13 cellular contexts compared by ENCODE assay signal in the genomic region with DNA sequence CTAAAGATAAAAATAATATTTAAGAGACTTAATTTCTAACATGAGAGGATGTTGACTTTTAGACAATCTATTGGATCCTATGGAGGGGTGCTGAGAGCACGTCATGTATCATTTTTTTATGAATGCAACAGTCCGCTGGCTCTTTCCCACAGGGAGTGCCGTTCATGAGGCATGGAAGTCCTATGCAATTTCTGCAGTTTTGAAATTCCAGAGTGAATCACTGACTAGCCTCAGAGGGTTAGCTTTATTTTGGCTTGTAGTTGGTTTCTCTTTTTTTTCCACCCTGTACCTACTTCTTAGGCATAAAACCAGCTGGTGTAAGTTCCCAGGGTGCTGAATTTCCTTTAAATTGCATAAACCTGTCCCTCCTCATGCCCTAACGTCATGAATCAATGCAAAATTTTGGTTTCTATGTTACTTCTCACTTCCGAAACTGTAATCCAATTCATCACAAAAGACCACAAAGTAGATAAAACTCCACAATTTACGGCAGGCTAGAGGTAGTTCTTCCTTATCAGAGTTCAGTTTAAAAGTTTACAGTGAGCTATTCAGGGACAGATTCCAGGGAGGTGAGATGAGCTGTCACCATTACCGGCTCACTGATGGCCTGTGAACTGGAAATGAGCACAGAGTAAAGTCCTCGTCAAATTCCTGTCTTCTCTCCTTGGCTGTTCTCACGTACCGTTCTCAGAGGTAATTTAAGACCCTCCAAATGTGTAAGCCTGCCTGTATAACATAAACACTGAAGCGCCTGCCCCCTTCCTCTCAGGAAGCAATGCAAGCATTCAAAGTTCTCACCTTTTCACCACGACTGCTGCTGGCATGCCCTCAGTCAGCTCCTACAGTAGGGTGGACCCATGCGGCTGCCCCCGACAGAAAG.
DNase-seq lines count a peak whose midpoint lies in the region; ATAC-seq and TF ChIP-seq lines count a peak whose summit lies in the region.
"Had no signal": no experiment of that assay in that cellular context is flagged by ENCODE, and none has a peak within 500 bp of the region (broad histone marks: within the 10 kb centered on the region; RNA-seq: fewer than 3 reads in every experiment).

No MANE protein-coding gene starts in this region.

- H3K36me3 Mint-ChIP-seq in T-helper 2 cell treated with Interferon-gamma antibody and Interleukin-4, amounts not matched to agents 5 μg/mL and 100 μg/mL, for 36 hours (ENCODE audit: low read depth), result no peaks in the 10 kb centered on the region

- H3K27ac ChIP-seq in ACC112 (ENCODE audit: low read depth, low read length), result peak overlapping the region; percentile 72
- peak overlapping the region; percentile 94 for H3K27ac ChIP-seq in SJSA1
- H3K27ac ChIP-seq in upper lobe of right lung, result no peak overlapping the region
- H3K27ac ChIP-seq: BLaER1, right lobe of liver had no signal

- H3K79me2 ChIP-seq in ACC112 (ENCODE audit: control insufficient read depth, insufficient read depth, low read length, unreplicated experiment), result no peaks in the 10 kb centered on the region

- H3K27ac Mint-ChIP-seq in T-helper 2 cell treated with Interferon-gamma antibody and Interleukin-4, amounts not matched to agents 5 μg/mL and 100 μg/mL, for 36 hours, result no peak overlapping the region
- H3K27ac Mint-ChIP-seq: stimulated activated naive CD8-positive, alpha-beta T cell treated with anti-CD3 and anti-CD28 coated beads, Interleukin-15, amount 100 ng/mL, for 72 hours had no signal

- DNase-seq in SJSA1 (ENCODE audit: low read depth in 1 of 2, low spot score in 2 of 2) (peak; percentile 79 to 80), iris pigment epithelial cell (ENCODE audit: low read depth) (peak; percentile 93), upper lobe of right lung (no peak), NCI-H1436 (lab: John Stamatoyannopoulos, UW) (no peak)
- no peak for DNase-seq in T-helper 2 cell treated with Interferon-gamma antibody and Interleukin-4, amounts not matched to agents 5 μg/mL and 100 μg/mL, for 36 hours (ENCODE audit: low spot score)
- DNase-seq: activated naive CD4-positive, alpha-beta T cell; NCI-H2029 treated with DMSO at 0.1 percent for 48 hours; right lobe of liver; stimulated activated naive CD8-positive, alpha-beta T cell treated with anti-CD3 and anti-CD28 coated beads, Interleukin-15, amount 100 ng/mL, for 72 hours had no signal

- H3K9me3 Mint-ChIP-seq in T-helper 2 cell treated with Interferon-gamma antibody and Interleukin-4, amounts not matched to agents 5 μg/mL and 100 μg/mL, for 36 hours, result no peaks in the 10 kb centered on the region

- H3K27me3 ChIP-seq in ACC112 (ENCODE audit: insufficient read depth, low read length) (no peaks in the 10 kb centered on the region), SJSA1 (replicated peaks) (no peaks in the 10 kb centered on the region), upper lobe of right lung (no peaks in the 10 kb centered on the region)
- H3K27me3 ChIP-seq: right lobe of liver had no signal

- H2AFZ ChIP-seq in ACC112 (ENCODE audit: low read length, unreplicated experiment), result peak overlapping the region; percentile 48

- intact Hi-C loops in upper lobe of right lung (cut with DNase I), result no loop called here

- H3K4me3 ChIP-seq in ACC112 (ENCODE audit: low read depth, low read length), result peak overlapping the region; percentile 53
- peak overlapping the region; percentile 23 for H3K4me3 ChIP-seq in SJSA1
- H3K4me3 ChIP-seq in upper lobe of right lung, result no peak overlapping the region
- H3K4me3 ChIP-seq: BLaER1, right lobe of liver had no signal

- H3K4me1 ChIP-seq in ACC112 (ENCODE audit: control insufficient read depth, insufficient read depth, low read length, unreplicated experiment) (peaks cover 5% of the 10 kb centered on the region), SJSA1 (replicated peaks) (peaks cover 16% of the 10 kb centered on the region), upper lobe of right lung (no peaks in the 10 kb centered on the region)
- H3K4me1 ChIP-seq: right lobe of liver had no signal

- TF ChIP-seq CTCF in upper lobe of right lung (IDR thresholded peaks at IDR 0.05), result no peak

- ATAC-seq in GM21576 (IDR thresholded peaks at IDR 0.05; ENCODE audit: unreplicated experiment) (peak; percentile 33), upper lobe of right lung (no peak), HG03469 (IDR thresholded peaks at IDR 0.05; ENCODE audit: unreplicated experiment) (no peak)
- ATAC-seq: right lobe of liver; stimulated activated naive CD8-positive, alpha-beta T cell treated with anti-CD3 and anti-CD28 coated beads, Interleukin-15, amount 100 ng/mL, for 72 hours had no signal

- H3K9me3 ChIP-seq in SJSA1 (replicated peaks), result no peaks in the 10 kb centered on the region
- H3K9me3 ChIP-seq in upper lobe of right lung, result no peaks in the 10 kb centered on the region
- H3K9me3 ChIP-seq: BLaER1, right lobe of liver had no signal

- no peaks in the 10 kb centered on the region for H3K4me1 Mint-ChIP-seq in T-helper 2 cell treated with Interferon-gamma antibody and Interleukin-4, amounts not matched to agents 5 μg/mL and 100 μg/mL, for 36 hours (ENCODE audit: low read depth)

- no peaks in the 10 kb centered on the region for H3K27me3 Mint-ChIP-seq in T-helper 2 cell treated with Interferon-gamma antibody and Interleukin-4, amounts not matched to agents 5 μg/mL and 100 μg/mL, for 36 hours (ENCODE audit: low read depth)

- H3K4me3 Mint-ChIP-seq in T-helper 2 cell treated with Interferon-gamma antibody and Interleukin-4, amounts not matched to agents 5 μg/mL and 100 μg/mL, for 36 hours, result no peak overlapping the region
- H3K4me3 Mint-ChIP-seq: stimulated activated naive CD8-positive, alpha-beta T cell treated with anti-CD3 and anti-CD28 coated beads, Interleukin-15, amount 100 ng/mL, for 72 hours had no signal

- H3K36me3 ChIP-seq in ACC112 (ENCODE audit: insufficient read depth, low read length) (no peaks in the 10 kb centered on the region), SJSA1 (no peaks in the 10 kb centered on the region), upper lobe of right lung (no peaks in the 10 kb centered on the region)
- H3K36me3 ChIP-seq: BLaER1, right lobe of liver had no signal

Comparison
In these comparisons a context has a peak if more than half of its experiments do, and no peak if none do; other contexts are left out.
1. DNase-seq: peak in SJSA1 (2 of 2) and iris pigment epithelial cell (single experiment); none in upper lobe of right lung (single experiment), NCI-H1436 (single experiment) and T-helper 2 cell treated with Interferon-gamma antibody and Interleukin-4, amounts not matched to agents 5 μg/mL and 100 μg/mL, for 36 hours (single experiment).